Comparison of ENCODE assay signal across 8 cellular contexts in the genomic region with DNA sequence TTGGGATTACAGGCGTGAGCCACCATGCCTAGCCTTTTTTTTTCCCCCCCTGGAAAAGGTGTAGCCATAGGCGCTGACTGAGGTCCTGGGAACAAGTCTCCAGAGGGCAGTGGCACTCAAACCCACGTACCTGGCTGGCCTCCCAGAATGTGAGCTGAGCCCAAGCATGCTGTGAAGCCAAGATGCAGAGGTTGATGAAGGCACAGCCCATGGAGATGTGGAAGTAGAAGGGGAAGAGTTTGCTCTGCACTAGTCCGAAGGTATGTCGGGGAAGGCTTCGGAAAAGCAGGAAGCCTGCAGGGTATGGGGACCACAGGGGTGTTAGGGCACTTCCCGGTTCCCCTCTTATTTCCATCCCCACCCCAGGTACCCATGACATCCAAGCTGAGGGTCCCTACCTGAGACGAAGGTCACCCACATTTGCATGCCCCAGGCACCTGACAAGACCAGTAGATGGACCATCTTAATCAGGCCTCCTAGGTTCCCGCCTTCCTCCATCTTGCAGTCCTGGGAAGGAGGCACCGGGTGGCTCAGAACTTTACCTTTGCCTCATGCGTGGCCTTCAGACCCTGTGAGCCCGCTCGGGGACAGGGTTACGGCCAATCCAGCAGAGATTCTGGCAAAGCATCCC. TPM values are rescaled to one million over a fixed set of nuclear protein-coding genes. Genes with fewer than 3 reads are reported as not detected.
DNase-seq lines count a peak whose midpoint lies in the region; ATAC-seq and TF ChIP-seq lines count a peak whose summit lies in the region.

No MANE protein-coding gene starts in this region.

- peaks cover 8% of the 10 kb centered on the region for H3F3A ChIP-seq in Loucy (ENCODE audit: low read depth)

- CTCF ChIA-PET in CD8-positive, alpha-beta memory T cell (lab: Charles Lee): no interaction called here

- peak overlapping the region; percentile 85 for H3K4me3 ChIP-seq in CD8-positive, alpha-beta memory T cell (ENCODE audit: low read length)
- peak overlapping the region; percentile 96 for H3K4me3 ChIP-seq in Loucy (ENCODE audit: low read length, poor library complexity, severe bottlenecking)

- H3K9me2 ChIP-seq in Loucy (replicated peaks; ENCODE audit: low read depth, low read length): no peaks in the 10 kb centered on the region

- ATAC-seq in HG03469 (IDR thresholded peaks at IDR 0.05; ENCODE audit: unreplicated experiment): no peak
- no peak for ATAC-seq in GM19023 (IDR thresholded peaks at IDR 0.05; ENCODE audit: unreplicated experiment)

- H3K4me1 Mint-ChIP-seq in CD8-positive, alpha-beta memory T cell: peaks cover 23 to 31% (median 30%) of the 10 kb centered on the region in 3 donors
- peaks cover 24% of the 10 kb centered on the region for H3K4me1 Mint-ChIP-seq in neural crest cell

- H3K27ac ChIP-seq in CD8-positive, alpha-beta memory T cell (ENCODE audit: low read depth, low read length): peak overlapping the region; percentile 72
- H3K27ac ChIP-seq in cingulate gyrus (ENCODE audit: low read depth, low read length): peak overlapping the region; percentile 69

- H3K4me3 Mint-ChIP-seq in CD8-positive, alpha-beta memory T cell: peak overlapping the region; percentile 86 to 99 (median 95)
- peak overlapping the region; percentile 96 for H3K4me3 Mint-ChIP-seq in neural crest cell

- no peaks in the 10 kb centered on the region for H3K9me3 ChIP-seq in CD8-positive, alpha-beta memory T cell (ENCODE audit: low read length)
- H3K9me3 ChIP-seq in Loucy (ENCODE audit: insufficient read depth, low read depth, low read length): no peaks in the 10 kb centered on the region

- peaks cover 0 to 2% of the 10 kb centered on the region in 2 donors for H3K27me3 Mint-ChIP-seq in CD8-positive, alpha-beta memory T cell
- H3K27me3 Mint-ChIP-seq in neural crest cell (ENCODE audit: low read depth): no peaks in the 10 kb centered on the region

- H3K4me1 ChIP-seq in CD8-positive, alpha-beta memory T cell (ENCODE audit: insufficient read depth, low read length): peaks cover 20% of the 10 kb centered on the region
- H3K4me1 ChIP-seq in Loucy (ENCODE audit: insufficient read depth, low read length, poor library complexity, severe bottlenecking): peaks cover 28% of the 10 kb centered on the region

- no peaks in the 10 kb centered on the region for H3K36me3 ChIP-seq in CD8-positive, alpha-beta memory T cell (ENCODE audit: insufficient read depth, low read length)
- no peaks in the 10 kb centered on the region for H3K36me3 ChIP-seq in Loucy (ENCODE audit: insufficient read depth, low read length)

- peaks cover 2 to 12% (median 8%) of the 10 kb centered on the region in 3 donors for H3K36me3 Mint-ChIP-seq in CD8-positive, alpha-beta memory T cell
- H3K36me3 Mint-ChIP-seq in neural crest cell (ENCODE audit: low read depth): no peaks in the 10 kb centered on the region

- TF ChIP-seq CTCF in Loucy (conservative IDR thresholded peaks at IDR 0.05; ENCODE audit: low read length) (no peak), neural crest cell (conservative IDR thresholded peaks at IDR 0.05) (no peak)

- no peaks in the 10 kb centered on the region for H3K27me3 ChIP-seq in CD8-positive, alpha-beta memory T cell (ENCODE audit: insufficient read depth, low read length, poor library complexity, severe bottlenecking)
- no peaks in the 10 kb centered on the region for H3K27me3 ChIP-seq in Loucy (ENCODE audit: insufficient read depth, low read length, poor library complexity, severe bottlenecking)

- H2AFZ ChIP-seq in Loucy (ENCODE audit: low read length): no peak overlapping the region

- no peaks in the 10 kb centered on the region for H4K20me1 ChIP-seq in Loucy (ENCODE audit: insufficient read depth, low read length, poor library complexity, severe bottlenecking)

- H3K79me2 ChIP-seq in Loucy (ENCODE audit: insufficient read depth, low read length): peaks cover 6% of the 10 kb centered on the region; the same call in 1 of the 2 replicates

- peak overlapping the region; percentile 82 for H3K9ac ChIP-seq in Loucy (ENCODE audit: low read depth, low read length, poor library complexity, severe bottlenecking)

- peak overlapping the region; percentile 99 for H3K4me2 ChIP-seq in Loucy (ENCODE audit: low read depth, low read length, poor library complexity, severe bottlenecking)

- H3K27ac Mint-ChIP-seq in CD8-positive, alpha-beta memory T cell: peak overlapping the region; percentile 69 to 97 (median 93)
- H3K27ac Mint-ChIP-seq in neural crest cell (ENCODE audit: unreplicated experiment): peak overlapping the region; percentile 95

- peaks cover 0 to 2% (median 0%) of the 10 kb centered on the region in 5 donors for H3K9me3 Mint-ChIP-seq in CD8-positive, alpha-beta memory T cell
- H3K9me3 Mint-ChIP-seq in neural crest cell: peaks cover 3% of the 10 kb centered on the region

- in situ Hi-C loops in KBM-7 (cut with MboI; ENCODE audit: low pct_unique_long_range_greater_than_20kb, low sequenced_read_pairs): no loop called here

- POLR2A ChIA-PET in CD8-positive, alpha-beta memory T cell (lab: Charles Lee): no interaction called here

- no peak for DNase-seq in CD8-positive, alpha-beta memory T cell
- no peak for DNase-seq in neural crest cell (ENCODE audit: low read depth, low spot score)
- no peak for DNase-seq in CD1c-positive myeloid dendritic cell (ENCODE audit: extremely low spot score)
- DNase-seq in KBM-7: no peak

RNA-seq across cellular contexts. Expression of gene TMEM205, which starts 0.8 kb away (rescaled TPM):
- 10 to 100 TPM; 24.8 to 30.5 TPM for total RNA-seq in CD8-positive, alpha-beta memory T cell
- 75.9 TPM for polyA plus RNA-seq in CD8-positive, alpha-beta memory T cell
- 34.8 and 36.1 TPM in 2 replicates for total RNA-seq in neural crest cell

RNA-seq across cellular contexts. Expression of gene CCDC159, which starts 1.1 kb away (rescaled TPM):
- total RNA-seq in CD8-positive, alpha-beta memory T cell: 10 to 100 TPM; 14.2 to 14.6 TPM
- 30.1 TPM for polyA plus RNA-seq in CD8-positive, alpha-beta memory T cell
- total RNA-seq in neural crest cell: 7.0 and 10.3 TPM in 2 replicates

RNA-seq across cellular contexts. Expression of gene RAB3D, which starts 5.8 kb away (rescaled TPM):
- total RNA-seq in CD8-positive, alpha-beta memory T cell: 1 to 10 TPM; 3.2 to 4.5 TPM
- polyA plus RNA-seq in CD8-positive, alpha-beta memory T cell: 3.7 TPM
- total RNA-seq in neural crest cell: 15.1 and 15.4 TPM in 2 replicates

RNA-seq across cellular contexts. Expression of gene PLPPR2, which starts 10.0 kb away (rescaled TPM):
- total RNA-seq in CD8-positive, alpha-beta memory T cell: 1 to 10 TPM; 2.1 to 2.2 TPM
- polyA plus RNA-seq in CD8-positive, alpha-beta memory T cell: 1.2 TPM
- total RNA-seq in neural crest cell: 10.3 and 12.3 TPM in 2 replicates

RNA-seq across cellular contexts. Expression of gene SWSAP1, which starts 29.2 kb away (rescaled TPM):
- 1 to 10 TPM; 2.1 to 2.2 TPM for total RNA-seq in CD8-positive, alpha-beta memory T cell
- 7.0 TPM for polyA plus RNA-seq in CD8-positive, alpha-beta memory T cell
- total RNA-seq in neural crest cell: 2.9 and 3.5 TPM in 2 replicates
